In genomic region chr1:6412896-6413295, GRCh38 we compare ENCODE assay signal across 1 cellular context.
TF ChIP-seq lines count a peak whose summit lies in the region.

No MANE protein-coding gene starts in this region.

TF ChIP-seq in GM23338, 12 proteins besides CTCF, POLR2A, EP300 and RAD21 (continued from another document):
- TF ChIP-seq ETS1 (IDR thresholded peaks at IDR 0.05) (no peak), ZNF331 (CRISPR knock-in tag; IDR thresholded peaks at IDR 0.05; ENCODE audit: low read depth) (no peak)
